ENCODE assay signal across 15 cellular contexts in genomic region chr5:154784856-154785255, GRCh38. TPM values are rescaled to one million over a fixed set of nuclear protein-coding genes. Genes with fewer than 3 reads are reported as not detected.
DNase-seq lines count a peak whose midpoint lies in the region; ATAC-seq and TF ChIP-seq lines count a peak whose summit lies in the region.
"Had no signal": no experiment of that assay in that cellular context is flagged by ENCODE, and none has a peak within 500 bp of the region (broad histone marks: within the 10 kb centered on the region; RNA-seq: fewer than 3 reads in every experiment).

No MANE protein-coding gene starts in this region.

- no peak for TF ChIP-seq CTCF in GM12865 (IDR thresholded peaks at IDR 0.05; ENCODE audit: insufficient read depth, low read depth, low read length, missing control alignments)
- no peak for TF ChIP-seq CTCF in mesothelial cell of epicardium (IDR thresholded peaks at IDR 0.05; ENCODE audit: unreplicated experiment)
- no peak for TF ChIP-seq CTCF in gastrocnemius medialis (IDR thresholded peaks at IDR 0.05 in 4 of 5, conservative IDR thresholded peaks at IDR 0.05 in 1 of 5)
- no peak for TF ChIP-seq CTCF in upper lobe of right lung (IDR thresholded peaks at IDR 0.05)

- H3K9me3 ChIP-seq in BLaER1 treated with 17β-estradiol and CSF1 and Interleukin-3, amounts not matched to agents 10 nM and 100 nM (replicated peaks in 1 of 11), result no peaks in the 10 kb centered on the region
- H3K9me3 ChIP-seq in gastrocnemius medialis, result no peaks in the 10 kb centered on the region
- no peaks in the 10 kb centered on the region for H3K9me3 ChIP-seq in upper lobe of right lung
- H3K9me3 ChIP-seq: ascending aorta, Peyer's patch had no signal

- ATAC-seq in gastrocnemius medialis (no peak), upper lobe of right lung (no peak)

- no peak overlapping the region for H3K4me3 ChIP-seq in BLaER1 treated with 17β-estradiol and CSF1 and Interleukin-3, amounts not matched to agents 10 nM and 100 nM
- H3K4me3 ChIP-seq in GM12865 (ENCODE audit: low read depth, low read length) (no peak overlapping the region), gastrocnemius medialis (no peak overlapping the region), upper lobe of right lung (no peak overlapping the region)
- H3K4me3 ChIP-seq: ascending aorta, Peyer's patch had no signal

- no peaks in the 10 kb centered on the region for H3K9me3 Mint-ChIP-seq in activated T-helper 1 cell treated with anti-CD3 and anti-CD28 coated beads, Interleukin-12 subunit alpha, Interleukin-12 subunit beta, Interleukin-2, Interleukin-4 antibody, amounts not matched to agents 30 ng/mL and 10 ng/mL and 1 ng/mL, durations not matched to agents 14 hours and 24 hours and 36 hours
- no peaks in the 10 kb centered on the region for H3K9me3 Mint-ChIP-seq in mesothelial cell of epicardium

- H3K4me2 ChIP-seq in BLaER1 treated with 17β-estradiol and CSF1 and Interleukin-3, amounts not matched to agents 10 nM and 100 nM, result peak overlapping the region; percentile 43 to 85 (median 65)

- no peak for TF ChIP-seq POLR2A in gastrocnemius medialis (IDR thresholded peaks at IDR 0.05)

- H3K36me3 ChIP-seq in BLaER1 treated with 17β-estradiol and CSF1 and Interleukin-3, amounts not matched to agents 10 nM and 100 nM, result peaks cover 4 to 43% (median 13%) of the 10 kb centered on the region in 11 experiments; a peak in 21 of 22 replicates
- H3K36me3 ChIP-seq in gastrocnemius medialis (no peaks in the 10 kb centered on the region), upper lobe of right lung (no peaks in the 10 kb centered on the region)
- H3K36me3 ChIP-seq: ascending aorta, Peyer's patch had no signal

- H4K20me1 ChIP-seq in BLaER1 treated with 17β-estradiol and CSF1 and Interleukin-3, amounts not matched to agents 10 nM and 100 nM, result peaks cover 100% of the 10 kb centered on the region in 11 experiments

- peaks cover 65% of the 10 kb centered on the region for H3K4me1 Mint-ChIP-seq in activated T-helper 1 cell treated with anti-CD3 and anti-CD28 coated beads, Interleukin-12 subunit alpha, Interleukin-12 subunit beta, Interleukin-2, Interleukin-4 antibody, amounts not matched to agents 30 ng/mL and 10 ng/mL and 1 ng/mL, durations not matched to agents 14 hours and 24 hours and 36 hours (ENCODE audit: low read depth)
- peaks cover 39% of the 10 kb centered on the region for H3K4me1 Mint-ChIP-seq in mesothelial cell of epicardium

- peaks cover 9% of the 10 kb centered on the region for H3K36me3 Mint-ChIP-seq in activated T-helper 1 cell treated with anti-CD3 and anti-CD28 coated beads, Interleukin-12 subunit alpha, Interleukin-12 subunit beta, Interleukin-2, Interleukin-4 antibody, amounts not matched to agents 30 ng/mL and 10 ng/mL and 1 ng/mL, durations not matched to agents 14 hours and 24 hours and 36 hours (ENCODE audit: low read depth)
- peaks cover 4% of the 10 kb centered on the region for H3K36me3 Mint-ChIP-seq in mesothelial cell of epicardium

- no peaks in the 10 kb centered on the region for H3K27me3 Mint-ChIP-seq in activated T-helper 1 cell treated with anti-CD3 and anti-CD28 coated beads, Interleukin-12 subunit alpha, Interleukin-12 subunit beta, Interleukin-2, Interleukin-4 antibody, amounts not matched to agents 30 ng/mL and 10 ng/mL and 1 ng/mL, durations not matched to agents 14 hours and 24 hours and 36 hours (ENCODE audit: insufficient read depth)
- no peaks in the 10 kb centered on the region for H3K27me3 Mint-ChIP-seq in mesothelial cell of epicardium (ENCODE audit: low read depth)

- no peak overlapping the region for H3K4me3 Mint-ChIP-seq in activated T-helper 1 cell treated with anti-CD3 and anti-CD28 coated beads, Interleukin-12 subunit alpha, Interleukin-12 subunit beta, Interleukin-2, Interleukin-4 antibody, amounts not matched to agents 30 ng/mL and 10 ng/mL and 1 ng/mL, durations not matched to agents 14 hours and 24 hours and 36 hours
- no peak overlapping the region for H3K4me3 Mint-ChIP-seq in mesothelial cell of epicardium

- peak overlapping the region; percentile 38 for H3K27ac Mint-ChIP-seq in activated T-helper 1 cell treated with anti-CD3 and anti-CD28 coated beads, Interleukin-12 subunit alpha, Interleukin-12 subunit beta, Interleukin-2, Interleukin-4 antibody, amounts not matched to agents 30 ng/mL and 10 ng/mL and 1 ng/mL, durations not matched to agents 14 hours and 24 hours and 36 hours
- H3K27ac Mint-ChIP-seq in mesothelial cell of epicardium, result peak overlapping the region; percentile 6

- DNase-seq in GM12865 (ENCODE audit: low read depth), result peak; percentile 44
- DNase-seq in activated T-helper 1 cell treated with anti-CD3 and anti-CD28 coated beads, Interleukin-12 subunit alpha, Interleukin-12 subunit beta, Interleukin-2, Interleukin-4 antibody, amounts not matched to agents 30 ng/mL and 10 ng/mL and 1 ng/mL, durations not matched to agents 14 hours and 24 hours and 36 hours (ENCODE audit: low spot score), result no peak
- no peak for DNase-seq in mesothelial cell of epicardium (ENCODE audit: low spot score in 2 of 2, unreplicated experiment in 2 of 2)
- no peak for DNase-seq in gastrocnemius medialis
- no peak for DNase-seq in germinal center (ENCODE audit: low spot score)
- no peak for DNase-seq in upper lobe of right lung
- no peak for DNase-seq in HUDEP-2 (lab: John Stamatoyannopoulos, UW; ENCODE audit: unreplicated experiment in 76 of 76)
- DNase-seq: activated CD8-positive, alpha-beta memory T cell treated with anti-CD3 and anti-CD28 coated beads, Interleukin-2, amount 50 U/mL, for 4 hours; IMR-90; midbrain; NCI-H1417 treated with DMSO at 0.1 percent for 48 hours; Peyer's patch; stimulated activated CD4-positive, alpha-beta T cell treated with anti-CD3 and anti-CD28 coated beads, Interleukin-4, amount 100 ng/mL, for 1 hour had no signal

- H3K9ac ChIP-seq in BLaER1 treated with 17β-estradiol and CSF1 and Interleukin-3, amounts not matched to agents 10 nM and 100 nM, result no peak overlapping the region

- intact Hi-C loops in activated T-helper 1 cell treated with anti-CD3 and anti-CD28 coated beads, Interleukin-12 subunit alpha, Interleukin-12 subunit beta, Interleukin-2, Interleukin-4 antibody, amounts not matched to agents 30 ng/mL and 10 ng/mL and 1 ng/mL, durations not matched to agents 14 hours and 24 hours and 36 hours (cut with micrococcal nuclease), result no loop called here
- intact Hi-C loops in gastrocnemius medialis (cut with DNase I; ENCODE audit: low total_unique reads) (no loop called here), upper lobe of right lung (cut with DNase I) (no loop called here)

- H3K27ac ChIP-seq in BLaER1 treated with 17β-estradiol and CSF1 and Interleukin-3, amounts not matched to agents 10 nM and 100 nM, result peak overlapping the region in 6 of 11 experiments; percentile 1 to 27 (median 17); a peak in 4 of 22 replicates
- H3K27ac ChIP-seq in gastrocnemius medialis, result peak overlapping the region in 2 of 4 donors; percentile 77
- H3K27ac ChIP-seq in upper lobe of right lung, result no peak overlapping the region

- peaks cover 87 to 90% (median 89%) of the 10 kb centered on the region in 10 experiments for H3K4me1 ChIP-seq in BLaER1 treated with 17β-estradiol and CSF1 and Interleukin-3, amounts not matched to agents 10 nM and 100 nM
- H3K4me1 ChIP-seq in gastrocnemius medialis, result peaks cover 80 to 91% of the 10 kb centered on the region in 2 donors
- peaks cover 59% of the 10 kb centered on the region for H3K4me1 ChIP-seq in upper lobe of right lung

- in situ Hi-C loops in gastrocnemius medialis (cut with MboI; ENCODE audit: low sequenced_read_pairs in 4 of 4), result no loop called here

- H3K27me3 ChIP-seq in BLaER1 treated with 17β-estradiol and CSF1 and Interleukin-3, amounts not matched to agents 10 nM and 100 nM, result no peaks in the 10 kb centered on the region
- H3K27me3 ChIP-seq in gastrocnemius medialis (no peaks in the 10 kb centered on the region), upper lobe of right lung (no peaks in the 10 kb centered on the region)
- H3K27me3 ChIP-seq: ascending aorta, Peyer's patch had no signal

RNA-seq across cellular contexts. Expression of gene LARP1, which starts 29.7 kb away (rescaled TPM):
- total RNA-seq in activated T-helper 1 cell treated with anti-CD3 and anti-CD28 coated beads, Interleukin-12 subunit alpha, Interleukin-12 subunit beta, Interleukin-2, Interleukin-4 antibody, amounts not matched to agents 30 ng/mL and 10 ng/mL and 1 ng/mL, durations not matched to agents 14 hours and 24 hours and 36 hours, result 335 and 338 TPM in 2 replicates
- 245 to 249 TPM (median 245 TPM) in 3 replicates for total RNA-seq in mesothelial cell of epicardium
- 100 to 1,000 TPM in 3 of 4 donors, 10 to 100 TPM in 1; 77.8 to 125 (median 119) TPM for total RNA-seq in gastrocnemius medialis
- 151 TPM for total RNA-seq in upper lobe of right lung
